ENCODE assay signal across 22 cellular contexts in the genomic region with DNA sequence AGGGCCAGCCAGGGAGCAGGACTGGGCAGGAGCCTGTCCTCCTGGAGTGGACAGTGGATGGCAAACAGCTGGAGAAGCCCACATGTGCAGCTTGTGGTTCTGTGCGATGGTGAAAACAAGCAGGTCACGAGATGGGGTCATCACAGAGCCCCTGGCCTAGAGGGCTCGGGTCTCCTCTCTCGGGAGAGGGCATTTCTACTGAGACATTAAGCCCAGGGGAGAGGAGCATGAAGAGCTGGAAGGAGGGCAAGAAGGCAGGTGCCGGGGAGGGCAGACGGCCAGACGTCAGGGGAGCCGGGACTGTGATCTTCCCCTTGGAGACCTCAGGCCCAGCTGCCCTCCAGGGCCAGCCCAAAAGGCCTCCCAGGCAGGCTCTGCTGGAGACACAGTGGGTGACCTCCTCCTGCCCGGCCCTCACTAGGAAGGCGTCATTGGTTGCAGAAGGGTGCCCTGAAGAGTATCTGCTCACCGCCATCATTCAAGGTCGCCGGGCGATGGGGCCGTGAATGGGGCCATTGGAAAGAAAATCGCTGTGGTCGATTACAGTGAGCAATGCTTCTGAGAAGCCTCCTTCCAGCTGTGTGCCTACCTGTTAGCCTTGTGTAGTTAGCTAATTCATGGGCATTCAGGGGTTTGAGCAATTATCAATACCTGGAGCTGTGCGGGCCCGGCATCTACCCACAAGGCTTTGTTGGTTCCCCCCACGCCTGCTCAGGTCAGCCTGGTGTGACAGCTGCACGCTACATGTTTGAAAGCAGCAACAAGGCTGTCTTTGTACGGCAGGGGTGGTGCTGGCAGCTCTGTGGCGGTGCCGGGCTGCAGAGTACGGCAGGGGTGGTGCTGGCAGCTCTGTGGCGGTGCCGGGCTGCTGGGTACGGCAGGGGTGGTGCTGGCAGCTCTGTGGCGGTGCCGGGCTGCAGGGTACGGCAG.
DNase-seq lines count a peak whose midpoint lies in the region; ATAC-seq lines count a peak whose summit lies in the region.
"Had no signal": no experiment of that assay in that cellular context is flagged by ENCODE, and none has a peak within 500 bp of the region (broad histone marks: within the 10 kb centered on the region; RNA-seq: fewer than 3 reads in every experiment).

No MANE protein-coding gene starts in this region.

- H3K27ac ChIP-seq in neuronal stem cell (replicated peaks; ENCODE audit: low read length) = no peak overlapping the region
- peak overlapping the region; percentile 90 for H3K27ac ChIP-seq in temporal lobe (ENCODE audit: low read depth, low read length)
- H3K27ac ChIP-seq: body of pancreas had no signal

- no peak overlapping the region for H4K91ac ChIP-seq in neuronal stem cell (ENCODE audit: low read depth, low read length, poor library complexity)

- no peak overlapping the region for H3K4me2 ChIP-seq in neuronal stem cell (ENCODE audit: insufficient read depth, low read length, poor library complexity, severe bottlenecking)

- H3K27me3 ChIP-seq in neuronal stem cell (ENCODE audit: control insufficient read depth in 3 of 3, insufficient read depth in 3 of 3, low read depth in 1 of 3, low read length in 3 of 3) = peaks cover 0 to 52% (median 0%) of the 10 kb centered on the region in 3 experiments
- H3K27me3 ChIP-seq: body of pancreas had no signal

- H2BK120ac ChIP-seq in neuronal stem cell (ENCODE audit: low read depth, low read length) = no peak overlapping the region

- peak overlapping the region; percentile 82 for H3K18ac ChIP-seq in neuronal stem cell (ENCODE audit: low read length)

- no peak overlapping the region for H3K4ac ChIP-seq in neuronal stem cell (ENCODE audit: low read length)

- intact Hi-C loops in Right ventricle myocardium superior (cut with DNase I) (no loop called here), left cardiac atrium (cut with DNase I) (no loop called here)

- H3K36me3 ChIP-seq in neuronal stem cell (replicated peaks in 1 of 2; ENCODE audit: control insufficient read depth in 2 of 2, insufficient read depth in 2 of 2, low read length in 2 of 2) = no peaks in the 10 kb centered on the region
- H3K36me3 ChIP-seq: tibial nerve had no signal

- DNase-seq in Right ventricle myocardium superior (peak; percentile 23), left cardiac atrium (no peak), globus pallidus (ENCODE audit: low spot score) (peak; percentile 78), neuronal stem cell (ENCODE audit: low spot score) (no peak), DMS 273 treated with DMSO at 0.1 percent for 48 hours (lab: John Stamatoyannopoulos, UW) (no peak)
- DNase-seq in stimulated activated naive CD4-positive, alpha-beta T cell treated with Interleukin-2 at 50 U/mL for 16 hours (lab: John Stamatoyannopoulos, UW) = no peak
- DNase-seq: activated CD4-positive, alpha-beta T cell treated with anti-CD3 and anti-CD28 coated beads for 36 hours; activated effector memory CD4-positive, alpha-beta T cell treated with anti-CD3 and anti-CD28 coated beads, Interleukin-2, amount 50 U/mL, for 16 hours; activated T-cell treated with anti-CD3 and anti-CD28 coated beads for 4 hours; CD8-positive, alpha-beta T cell; effector CD4-positive, alpha-beta T cell; left colon; NCI-H187; NCI-H2171; NCI-H510A treated with DMSO at 0.1 percent for 48 hours; SHP77; stimulated activated naive CD8-positive, alpha-beta T cell treated with anti-CD3 and anti-CD28 coated beads, Interleukin-15, Interleukin-2, amounts not matched to agents 100 U/mL and 50 U/mL, for 24 hours had no signal

- no peak overlapping the region for H3K14ac ChIP-seq in neuronal stem cell (ENCODE audit: low read length)

- H2BK15ac ChIP-seq in neuronal stem cell (ENCODE audit: low read length) = no peak overlapping the region

- no peak overlapping the region for H4K8ac ChIP-seq in neuronal stem cell (ENCODE audit: low read depth, low read length)

- no peak overlapping the region for H2BK12ac ChIP-seq in neuronal stem cell (ENCODE audit: low read length)

- WGBS in neuronal stem cell (ENCODE audit: extremely low coverage in 2 of 2, insufficient read length in 2 of 2, insufficient replicate concordance in 1 of 2), 2 donors = no CpG with 5 or more reads among the region's 31 CpGs

- no peak overlapping the region for H3K4me3 ChIP-seq in neuronal stem cell (ENCODE audit: low read length in 2 of 2)
- H3K4me3 ChIP-seq: body of pancreas, tibial nerve had no signal

- peak overlapping the region; percentile 13 for H3K23ac ChIP-seq in neuronal stem cell (ENCODE audit: low read depth, low read length, poor library complexity)

- no peaks in the 10 kb centered on the region for H3K79me1 ChIP-seq in neuronal stem cell (ENCODE audit: low read depth, low read length)

- no peak overlapping the region for H2BK5ac ChIP-seq in neuronal stem cell (ENCODE audit: low read length)

- no peak overlapping the region for H3K9ac ChIP-seq in neuronal stem cell (ENCODE audit: low read depth, low read length, poor library complexity)

- H3K4me1 ChIP-seq in neuronal stem cell (ENCODE audit: control insufficient read depth in 2 of 2, insufficient read depth in 1 of 2, low read depth in 1 of 2, low read length in 2 of 2) = peaks cover 0 to 1% of the 10 kb centered on the region in 2 donors
- H3K4me1 ChIP-seq: body of pancreas, tibial nerve had no signal

- H2AK5ac ChIP-seq in neuronal stem cell (ENCODE audit: low read depth, low read length) = peak overlapping the region; percentile 57

- H3K9me3 ChIP-seq in neuronal stem cell (replicated peaks in 1 of 2; ENCODE audit: control insufficient read depth in 2 of 2, insufficient read depth in 1 of 2, low read depth in 1 of 2, low read length in 2 of 2) = peaks cover 0 to 11% of the 10 kb centered on the region in 2 donors
- H3K9me3 ChIP-seq: body of pancreas had no signal

- no peak overlapping the region for H2AFZ ChIP-seq in neuronal stem cell (ENCODE audit: low read length)

- ATAC-seq in Right ventricle myocardium superior (ENCODE audit: poor library complexity) (no peak), left cardiac atrium (no peak), GM21576 (IDR thresholded peaks at IDR 0.05; ENCODE audit: unreplicated experiment) (no peak)
- ATAC-seq: activated CD4-positive, alpha-beta T cell treated with anti-CD3 and anti-CD28 coated beads for 36 hours; body of pancreas; CD8-positive, alpha-beta T cell; left colon; naive thymus-derived CD8-positive, alpha-beta T cell; stimulated activated naive CD8-positive, alpha-beta T cell treated with anti-CD3 and anti-CD28 coated beads, Interleukin-15, Interleukin-2, amounts not matched to agents 100 U/mL and 50 U/mL, for 24 hours had no signal

Comparison
In these comparisons a context has a peak if more than half of its experiments do, and no peak if none do; other contexts are left out.
1. DNase-seq: peak in Right ventricle myocardium superior (single experiment) and globus pallidus (single experiment); none in left cardiac atrium (single experiment), neuronal stem cell (single experiment), stimulated activated naive CD4-positive, alpha-beta T cell treated with Interleukin-2 at 50 U/mL for 16 hours (single experiment) and DMS 273 treated with DMSO at 0.1 percent for 48 hours (single experiment).